Comparison of ENCODE assay signal across 1 cellular context in the genomic region with DNA sequence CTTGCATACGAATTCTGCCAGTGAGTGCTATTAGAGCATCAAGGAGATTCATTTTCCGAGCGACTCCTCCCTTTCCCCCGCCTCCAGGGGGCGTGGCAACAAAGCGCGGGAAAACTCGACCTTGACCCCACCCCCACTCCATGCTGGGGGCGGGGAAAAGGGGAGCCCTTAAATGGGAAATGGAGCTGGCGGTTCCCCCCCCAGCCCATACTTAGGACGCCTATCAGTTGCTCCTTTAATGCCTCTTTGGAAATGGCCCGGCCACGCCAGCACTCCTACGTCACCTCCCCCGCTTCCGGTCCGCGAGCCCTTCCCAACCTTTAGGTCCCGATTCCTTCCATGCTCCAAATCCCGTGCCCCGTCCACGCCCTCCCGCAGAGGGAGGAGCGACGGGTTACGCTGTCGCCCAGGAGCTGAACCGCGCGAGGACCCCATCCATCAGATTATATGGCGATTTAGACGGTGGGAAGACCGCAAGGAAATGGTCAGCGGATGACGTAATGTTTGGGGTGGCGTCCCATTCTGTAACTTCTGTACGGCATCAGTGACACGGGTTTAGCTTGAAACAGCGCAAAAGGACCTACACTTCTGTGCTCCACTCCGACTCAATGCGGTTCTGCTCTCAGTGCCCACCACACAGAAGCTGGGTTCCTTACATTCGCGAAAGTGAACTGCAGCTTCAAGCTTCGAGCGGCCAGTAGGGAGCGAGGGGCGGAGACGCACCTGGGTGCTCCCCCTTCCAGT.
TF ChIP-seq lines count a peak whose summit lies in the region.

No MANE protein-coding gene starts in this region.

TF ChIP-seq in HepG2, 621 proteins besides CTCF, POLR2A, EP300 and RAD21 (continued from another document):
- TF ChIP-seq, protein P1, sequence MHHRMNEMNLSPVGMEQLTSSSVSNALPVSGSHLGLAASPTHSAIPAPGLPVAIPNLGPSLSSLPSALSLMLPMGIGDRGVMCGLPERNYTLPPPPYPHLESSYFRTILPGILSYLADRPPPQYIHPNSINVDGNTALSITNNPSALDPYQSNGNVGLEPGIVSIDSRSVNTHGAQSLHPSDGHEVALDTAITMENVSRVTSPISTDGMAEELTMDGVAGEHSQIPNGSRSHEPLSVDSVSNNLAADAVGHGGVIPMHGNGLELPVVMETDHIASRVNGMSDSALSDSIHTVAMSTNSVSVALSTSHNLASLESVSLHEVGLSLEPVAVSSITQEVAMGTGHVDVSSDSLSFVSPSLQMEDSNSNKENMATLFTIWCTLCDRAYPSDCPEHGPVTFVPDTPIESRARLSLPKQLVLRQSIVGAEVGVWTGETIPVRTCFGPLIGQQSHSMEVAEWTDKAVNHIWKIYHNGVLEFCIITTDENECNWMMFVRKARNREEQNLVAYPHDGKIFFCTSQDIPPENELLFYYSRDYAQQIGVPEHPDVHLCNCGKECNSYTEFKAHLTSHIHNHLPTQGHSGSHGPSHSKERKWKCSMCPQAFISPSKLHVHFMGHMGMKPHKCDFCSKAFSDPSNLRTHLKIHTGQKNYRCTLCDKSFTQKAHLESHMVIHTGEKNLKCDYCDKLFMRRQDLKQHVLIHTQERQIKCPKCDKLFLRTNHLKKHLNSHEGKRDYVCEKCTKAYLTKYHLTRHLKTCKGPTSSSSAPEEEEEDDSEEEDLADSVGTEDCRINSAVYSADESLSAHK (CRISPR knock-in tag; IDR thresholded peaks at IDR 0.05; ENCODE audit: borderline replicate concordance): 0 out of 2 replicates have a peak, but pooled peaks have one; percentile 37
- TF ChIP-seq TRAFD1 (CRISPR knock-in tag; IDR thresholded peaks at IDR 0.05; ENCODE audit: borderline replicate concordance): no peak
- TF ChIP-seq, protein P2, sequence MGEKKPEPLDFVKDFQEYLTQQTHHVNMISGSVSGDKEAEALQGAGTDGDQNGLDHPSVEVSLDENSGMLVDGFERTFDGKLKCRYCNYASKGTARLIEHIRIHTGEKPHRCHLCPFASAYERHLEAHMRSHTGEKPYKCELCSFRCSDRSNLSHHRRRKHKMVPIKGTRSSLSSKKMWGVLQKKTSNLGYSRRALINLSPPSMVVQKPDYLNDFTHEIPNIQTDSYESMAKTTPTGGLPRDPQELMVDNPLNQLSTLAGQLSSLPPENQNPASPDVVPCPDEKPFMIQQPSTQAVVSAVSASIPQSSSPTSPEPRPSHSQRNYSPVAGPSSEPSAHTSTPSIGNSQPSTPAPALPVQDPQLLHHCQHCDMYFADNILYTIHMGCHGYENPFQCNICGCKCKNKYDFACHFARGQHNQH (CRISPR knock-in tag; IDR thresholded peaks at IDR 0.05): no peak
- TF ChIP-seq PTBP1 (IDR thresholded peaks at IDR 0.05; ENCODE audit: low read depth, low read length, poor library complexity, severe bottlenecking): no peak
- no peak for TF ChIP-seq ZBTB8A (CRISPR knock-in tag; IDR thresholded peaks at IDR 0.05; ENCODE audit: borderline replicate concordance, low read depth)
- no peak for TF ChIP-seq ZNF354B (CRISPR knock-in tag; IDR thresholded peaks at IDR 0.05)
- TF ChIP-seq NFE2L1 (CRISPR knock-in tag; IDR thresholded peaks at IDR 0.05; ENCODE audit: borderline replicate concordance): no peak
- TF ChIP-seq ZNF782 (CRISPR knock-in tag; IDR thresholded peaks at IDR 0.05; ENCODE audit: borderline replicate concordance): peak; percentile 32; the same call in 1 of the 2 replicates
- no peak for TF ChIP-seq SALL2 (CRISPR knock-in tag; IDR thresholded peaks at IDR 0.05)
- TF ChIP-seq ZBTB25 (CRISPR knock-in tag; IDR thresholded peaks at IDR 0.05): peak; percentile 25; the same call in 1 of the 2 replicates
- TF ChIP-seq CREB3 (CRISPR knock-in tag; IDR thresholded peaks at IDR 0.05): no peak
- no peak for TF ChIP-seq ZNF768 (CRISPR knock-in tag; IDR thresholded peaks at IDR 0.05)
- no peak; the same call in 1 of the 2 replicates for TF ChIP-seq NFKBIZ (CRISPR knock-in tag; IDR thresholded peaks at IDR 0.05)
- TF ChIP-seq, protein P3, sequence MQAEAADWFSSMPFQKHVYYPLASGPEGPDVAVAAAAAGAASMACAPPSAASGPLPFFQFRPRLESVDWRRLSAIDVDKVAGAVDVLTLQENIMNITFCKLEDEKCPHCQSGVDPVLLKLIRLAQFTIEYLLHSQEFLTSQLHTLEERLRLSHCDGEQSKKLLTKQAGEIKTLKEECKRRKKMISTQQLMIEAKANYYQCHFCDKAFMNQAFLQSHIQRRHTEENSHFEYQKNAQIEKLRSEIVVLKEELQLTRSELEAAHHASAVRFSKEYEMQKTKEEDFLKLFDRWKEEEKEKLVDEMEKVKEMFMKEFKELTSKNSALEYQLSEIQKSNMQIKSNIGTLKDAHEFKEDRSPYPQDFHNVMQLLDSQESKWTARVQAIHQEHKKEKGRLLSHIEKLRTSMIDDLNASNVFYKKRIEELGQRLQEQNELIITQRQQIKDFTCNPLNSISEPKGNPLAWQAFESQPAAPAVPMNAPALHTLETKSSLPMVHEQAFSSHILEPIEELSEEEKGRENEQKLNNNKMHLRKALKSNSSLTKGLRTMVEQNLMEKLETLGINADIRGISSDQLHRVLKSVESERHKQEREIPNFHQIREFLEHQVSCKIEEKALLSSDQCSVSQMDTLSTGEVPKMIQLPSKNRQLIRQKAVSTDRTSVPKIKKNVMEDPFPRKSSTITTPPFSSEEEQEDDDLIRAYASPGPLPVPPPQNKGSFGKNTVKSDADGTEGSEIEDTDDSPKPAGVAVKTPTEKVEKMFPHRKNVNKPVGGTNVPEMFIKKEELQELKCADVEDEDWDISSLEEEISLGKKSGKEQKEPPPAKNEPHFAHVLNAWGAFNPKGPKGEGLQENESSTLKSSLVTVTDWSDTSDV (CRISPR knock-in tag; IDR thresholded peaks at IDR 0.05): no peak
- no peak for TF ChIP-seq MBNL3 (CRISPR knock-in tag; conservative IDR thresholded peaks at IDR 0.05)
- TF ChIP-seq, protein P4, sequence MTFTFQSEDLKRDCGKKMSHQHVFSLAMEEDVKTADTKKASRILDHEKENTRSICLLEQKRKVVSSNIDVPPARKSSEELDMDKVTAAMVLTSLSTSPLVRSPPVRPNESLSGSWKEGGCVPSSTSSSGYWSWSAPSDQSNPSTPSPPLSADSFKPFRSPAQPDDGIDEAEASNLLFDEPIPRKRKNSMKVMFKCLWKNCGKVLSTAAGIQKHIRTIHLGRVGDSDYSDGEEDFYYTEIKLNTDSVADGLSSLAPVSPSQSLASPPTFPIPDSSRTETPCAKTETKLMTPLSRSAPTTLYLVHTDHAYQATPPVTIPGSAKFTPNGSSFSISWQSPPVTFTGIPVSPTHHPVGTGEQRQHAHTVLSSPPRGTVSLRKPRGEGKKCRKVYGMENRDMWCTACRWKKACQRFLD (CRISPR knock-in tag; IDR thresholded peaks at IDR 0.05; ENCODE audit: borderline replicate concordance): no peak
- TF ChIP-seq ZNF644 (CRISPR knock-in tag; IDR thresholded peaks at IDR 0.05; ENCODE audit: low read depth): no peak
- no peak for TF ChIP-seq CSRNP2 (CRISPR knock-in tag; conservative IDR thresholded peaks at IDR 0.05; ENCODE audit: low read depth)
- no peak for TF ChIP-seq HNRNPLL (IDR thresholded peaks at IDR 0.05; ENCODE audit: low read depth, low read length, poor library complexity, severe bottlenecking)
- no peak for TF ChIP-seq HIVEP1 (CRISPR knock-in tag; IDR thresholded peaks at IDR 0.05)
